ENCODE assay signal across 23 cellular contexts in the genomic region with DNA sequence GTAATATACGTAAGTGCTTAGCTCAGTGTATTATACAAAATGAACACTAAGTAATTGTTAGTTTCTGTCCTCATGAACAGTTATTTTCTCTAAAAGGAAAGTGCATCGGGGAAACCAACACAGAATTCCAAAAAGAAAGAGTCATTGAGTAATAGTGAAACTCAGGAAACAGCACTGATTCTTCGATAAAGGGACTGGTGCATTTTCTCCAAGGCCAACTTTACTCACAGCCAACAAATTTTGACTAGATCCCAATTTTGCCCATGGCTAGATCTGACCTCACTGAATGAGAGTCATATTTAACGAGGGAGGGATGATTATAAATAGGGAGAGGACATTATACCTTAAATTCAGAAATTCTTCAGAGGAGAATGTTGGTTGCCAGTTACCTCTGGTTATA.
A peak's percentile ranks its signal among the peaks of the same experiment; 100 is the strongest.
DNase-seq lines count a peak whose midpoint lies in the region; ATAC-seq lines count a peak whose summit lies in the region.
"Had no signal": no experiment of that assay in that cellular context is flagged by ENCODE, and none has a peak within 500 bp of the region (broad histone marks: within the 10 kb centered on the region; RNA-seq: fewer than 3 reads in every experiment).

No MANE protein-coding gene starts in this region.

- H3K4me3 ChIP-seq in adipocyte (ENCODE audit: low read length) = no peak overlapping the region
- H3K4me3 ChIP-seq: A549 had no signal

- no peak for ATAC-seq in HG03196 (IDR thresholded peaks at IDR 0.05; ENCODE audit: unreplicated experiment)
- no peak for ATAC-seq in HG03139 (IDR thresholded peaks at IDR 0.05; ENCODE audit: unreplicated experiment)
- no peak for ATAC-seq in GM18867 (IDR thresholded peaks at IDR 0.05; ENCODE audit: unreplicated experiment)
- ATAC-seq: A549, Panc1 had no signal

- no peaks in the 10 kb centered on the region for H3K4me1 ChIP-seq in adipocyte (ENCODE audit: control insufficient read depth, insufficient read depth, low read length)
- H3K4me1 ChIP-seq: A549, Caco-2 had no signal

- no peaks in the 10 kb centered on the region for H3K27me3 ChIP-seq in adipocyte (replicated peaks; ENCODE audit: control insufficient read depth, insufficient read depth, low read length)

- H3K9me3 ChIP-seq in adipocyte (ENCODE audit: control insufficient read depth, low read length) = no peaks in the 10 kb centered on the region
- H3K9me3 ChIP-seq: A549, Caco-2, SK-N-SH had no signal

- H3K9ac ChIP-seq in adipocyte (ENCODE audit: low read length) = no peak overlapping the region
- H3K9ac ChIP-seq: SK-N-SH had no signal

- DNase-seq in COLO829 (ENCODE audit: low spot score) (peak; percentile 89), M059J (ENCODE audit: low read depth) (peak; percentile 25), adipocyte (ENCODE audit: low read depth) (peak; percentile 57), medulla oblongata (ENCODE audit: extremely low spot score) (peak; percentile 4)
- DNase-seq: C1 segment of cervical spinal cord; Caco-2; CD4-positive, alpha-beta memory T cell; DMS79; GF-D8; H7; NCI-H1105 treated with DMSO at 0.1 percent for 48 hours; NCI-H146; NCI-H2029; NCI-H446 treated with DMSO at 0.1 percent for 48 hours; NCI-H526 treated with DMSO at 0.1 percent for 48 hours; SIG-M5; SK-N-SH; SW 1271 had no signal

- H3K36me3 ChIP-seq in adipocyte (ENCODE audit: control insufficient read depth, insufficient read depth, low read length, severe bottlenecking) = no peaks in the 10 kb centered on the region

Comparison
In these comparisons a context has a peak if more than half of its experiments do, and no peak if none do; other contexts are left out.
1. DNase-seq: peak in every context shown above with its lines; median percentile 89 in COLO829; 57 in adipocyte; 25 in M059J; 4 in medulla oblongata.